8 cellular contexts compared by ENCODE assay signal in genomic region chr7:128869944-128870285, GRCh38. TPM values are rescaled to one million over a fixed set of nuclear protein-coding genes. Genes with fewer than 3 reads are reported as not detected.
DNase-seq lines count a peak whose midpoint lies in the region; ATAC-seq and TF ChIP-seq lines count a peak whose summit lies in the region.

No MANE protein-coding gene starts in this region.

- no peak overlapping the region for H3K4ac ChIP-seq in H9 (ENCODE audit: low read depth, low read length)

- no peak overlapping the region for H3K23ac ChIP-seq in H9 (ENCODE audit: insufficient read length, low read depth, low read length)

- H3K9me3 ChIP-seq in BE2C, result no peaks in the 10 kb centered on the region
- no peaks in the 10 kb centered on the region for H3K9me3 ChIP-seq in H9 (ENCODE audit: control insufficient read depth, low read depth, low read length)
- H3K9me3 ChIP-seq in left lung, result no peaks in the 10 kb centered on the region
- H3K9me3 ChIP-seq in transverse colon, result no peaks in the 10 kb centered on the region

- H3K79me1 ChIP-seq in H9 (ENCODE audit: insufficient read depth, low read depth, low read length, poor library complexity, severe bottlenecking), result no peaks in the 10 kb centered on the region

- intact Hi-C loops in activated T-helper 2 cell treated with anti-CD3 and anti-CD28 coated beads, Interferon-gamma antibody, Interleukin-2, Interleukin-4, amounts not matched to agents 10 μg/mL and 5 μg/mL and 100 μg/mL, durations not matched to agents 14 hours and 24 hours and 36 hours (cut with micrococcal nuclease), result no loop called here
- intact Hi-C loops in left lung (cut with DNase I) (no loop called here), transverse colon (cut with DNase I; ENCODE audit: low total_unique reads) (loop anchor here (10.0 kb wide), 1 partner anchor 265 kb away; no protein-coding TSS in a partner anchor)

- peaks cover 27 to 28% of the 10 kb centered on the region in 2 experiments for H3K4me1 Mint-ChIP-seq in H9
- peaks cover 5% of the 10 kb centered on the region for H3K4me1 Mint-ChIP-seq in activated T-helper 2 cell treated with anti-CD3 and anti-CD28 coated beads, Interferon-gamma antibody, Interleukin-2, Interleukin-4, amounts not matched to agents 10 μg/mL and 5 μg/mL and 100 μg/mL, durations not matched to agents 14 hours and 24 hours and 36 hours (ENCODE audit: low read depth)

- no peak overlapping the region for H2BK15ac ChIP-seq in H9 (ENCODE audit: low read depth, low read length)

- H4K5ac ChIP-seq in H9 (ENCODE audit: insufficient read length, low read depth, low read length), result no peak overlapping the region

- H3K27ac Mint-ChIP-seq in H9, result no peak overlapping the region
- no peak overlapping the region for H3K27ac Mint-ChIP-seq in activated T-helper 2 cell treated with anti-CD3 and anti-CD28 coated beads, Interferon-gamma antibody, Interleukin-2, Interleukin-4, amounts not matched to agents 10 μg/mL and 5 μg/mL and 100 μg/mL, durations not matched to agents 14 hours and 24 hours and 36 hours

- no peak for TF ChIP-seq POLR2A in transverse colon (IDR thresholded peaks at IDR 0.05)

- H3K4me3 Mint-ChIP-seq in H9, result peak overlapping the region; percentile 56 to 80
- H3K4me3 Mint-ChIP-seq in activated T-helper 2 cell treated with anti-CD3 and anti-CD28 coated beads, Interferon-gamma antibody, Interleukin-2, Interleukin-4, amounts not matched to agents 10 μg/mL and 5 μg/mL and 100 μg/mL, durations not matched to agents 14 hours and 24 hours and 36 hours (ENCODE audit: low read depth), result peak overlapping the region; percentile 74

- in situ Hi-C loops in transverse colon (cut with MboI; ENCODE audit: low pct_ligation_motif_present in 1 of 4, low pct_unique_long_range_greater_than_20kb in 1 of 4, low sequenced_read_pairs in 3 of 4), result loop anchor here in 2 of 4 donors (25.0 kb wide), 2 partner anchors 92 to 258 kb away; no protein-coding TSS in a partner anchor

- peaks cover 52% of the 10 kb centered on the region for H3K27me3 Mint-ChIP-seq in H9 (ENCODE audit: low read depth)
- H3K27me3 Mint-ChIP-seq in activated T-helper 2 cell treated with anti-CD3 and anti-CD28 coated beads, Interferon-gamma antibody, Interleukin-2, Interleukin-4, amounts not matched to agents 10 μg/mL and 5 μg/mL and 100 μg/mL, durations not matched to agents 14 hours and 24 hours and 36 hours (ENCODE audit: low read depth), result peaks cover 20% of the 10 kb centered on the region

- H3K36me3 Mint-ChIP-seq in H9 (ENCODE audit: insufficient read depth in 1 of 3, low read depth in 3 of 3), result peaks cover 10 to 18% (median 12%) of the 10 kb centered on the region in 3 experiments
- H3K36me3 Mint-ChIP-seq in activated T-helper 2 cell treated with anti-CD3 and anti-CD28 coated beads, Interferon-gamma antibody, Interleukin-2, Interleukin-4, amounts not matched to agents 10 μg/mL and 5 μg/mL and 100 μg/mL, durations not matched to agents 14 hours and 24 hours and 36 hours (ENCODE audit: low read depth), result peaks cover 16% of the 10 kb centered on the region

- no peaks in the 10 kb centered on the region for H3K79me2 ChIP-seq in H9 (ENCODE audit: insufficient read depth, low read length)

- no peak for ATAC-seq in left lung

- no peak overlapping the region for H2BK120ac ChIP-seq in H9 (ENCODE audit: low read depth, low read length, poor library complexity, severe bottlenecking)

- no peak overlapping the region for H2AFZ ChIP-seq in H9 (ENCODE audit: low read length)

- no peak overlapping the region for H4K91ac ChIP-seq in H9 (ENCODE audit: insufficient read length, low read depth, low read length)

- H3K23me2 ChIP-seq in H9 (ENCODE audit: insufficient read length, low read depth, low read length, poor library complexity, severe bottlenecking), result peaks cover 12% of the 10 kb centered on the region

- H2BK5ac ChIP-seq in H9 (ENCODE audit: insufficient read length, low read length), result no peak overlapping the region

- no peak overlapping the region for H3T11ph ChIP-seq in H9 (ENCODE audit: low read length)

- H3K9me3 Mint-ChIP-seq in H9, result no peaks in the 10 kb centered on the region; a peak in 1 of 5 replicates
- no peaks in the 10 kb centered on the region for H3K9me3 Mint-ChIP-seq in activated T-helper 2 cell treated with anti-CD3 and anti-CD28 coated beads, Interferon-gamma antibody, Interleukin-2, Interleukin-4, amounts not matched to agents 10 μg/mL and 5 μg/mL and 100 μg/mL, durations not matched to agents 14 hours and 24 hours and 36 hours

- H3K27me3 ChIP-seq in BE2C (no peaks in the 10 kb centered on the region), H9 (ENCODE audit: insufficient read depth, low read length) (peaks cover 11% of the 10 kb centered on the region; the same call in 1 of the 2 replicates), left lung (peaks cover 0 to 31% of the 10 kb centered on the region in 2 donors), transverse colon (no peaks in the 10 kb centered on the region)

- H3K18ac ChIP-seq in H9 (ENCODE audit: insufficient read length, low read depth, low read length), result no peak overlapping the region

- H2BK20ac ChIP-seq in H9 (ENCODE audit: low read depth, low read length, poor library complexity, severe bottlenecking), result no peak overlapping the region

- no peak overlapping the region for H3K9ac ChIP-seq in H9 (ENCODE audit: extremely low read depth, insufficient read length, low read length)

- no peak overlapping the region for H4K8ac ChIP-seq in H9 (replicated peaks; ENCODE audit: insufficient read length, low read depth, low read length)

- no peak overlapping the region for H2BK12ac ChIP-seq in H9 (ENCODE audit: insufficient read length, low read depth, low read length)

- peak overlapping the region; percentile 63 for H3K4me3 ChIP-seq in BE2C (ENCODE audit: low read depth, low read length)
- peak overlapping the region; percentile 47 to 56 for H3K4me3 ChIP-seq in left lung
- peak overlapping the region; percentile 45 to 78 (median 64) for H3K4me3 ChIP-seq in transverse colon

- H3K14ac ChIP-seq in H9 (ENCODE audit: insufficient read depth, low read length), result no peak overlapping the region

- TF ChIP-seq CTCF in BE2C (IDR thresholded peaks at IDR 0.05; ENCODE audit: low read depth, low read length) (no peak), H9 (conservative IDR thresholded peaks at IDR 0.05) (no peak), left lung (IDR thresholded peaks at IDR 0.05) (no peak), transverse colon (IDR thresholded peaks at IDR 0.05) (no peak)

- WGBS in H9 (ENCODE audit: extremely low coverage, insufficient read length, low lambda C conversion rate), result no CpG with 5 or more reads among the region's 30 CpGs
- 5% methylated on average over 23 of the region's 30 CpGs; no CpG with 5 or more reads in 1 of the 2 donors for WGBS in transverse colon (ENCODE audit: low coverage in 1 of 2), 2 donors

- DNase-seq in BE2C, result no peak
- peak; percentile 45 for DNase-seq in H9
- DNase-seq in activated T-helper 2 cell treated with anti-CD3 and anti-CD28 coated beads, Interferon-gamma antibody, Interleukin-2, Interleukin-4, amounts not matched to agents 10 μg/mL and 5 μg/mL and 100 μg/mL, durations not matched to agents 14 hours and 24 hours and 36 hours (ENCODE audit: low spot score), result no peak
- DNase-seq in left lung, result no peak
- DNase-seq in transverse colon, result no peak
- DNase-seq in NCI-H1694 (lab: John Stamatoyannopoulos, UW), result no peak
- DNase-seq in retina, result no peak
- no peak for DNase-seq in C1 segment of cervical spinal cord (lab: John Stamatoyannopoulos, UW)

- H3K36me3 ChIP-seq in BE2C, result peaks cover 10% of the 10 kb centered on the region
- H3K36me3 ChIP-seq in left lung, result peaks cover 0 to 21% of the 10 kb centered on the region in 2 donors
- H3K36me3 ChIP-seq in transverse colon, result peaks cover 0 to 5% (median 0%) of the 10 kb centered on the region in 4 donors

- H3K27ac ChIP-seq in H9 (ENCODE audit: insufficient read length, low read depth, low read length) (no peak overlapping the region), left lung (no peak overlapping the region), transverse colon (peak overlapping the region in 3 of 4 donors; percentile 49 to 82 (median 63))

- H3K4me2 ChIP-seq in H9 (ENCODE audit: insufficient read depth, insufficient read length, low read length), result peak overlapping the region; percentile 39

- H3K4me1 ChIP-seq in BE2C (peaks cover 9% of the 10 kb centered on the region), H9 (ENCODE audit: insufficient read depth, low read length) (no peaks in the 10 kb centered on the region), left lung (peaks cover 7 to 21% of the 10 kb centered on the region in 2 donors), transverse colon (peaks cover 8 to 30% (median 21%) of the 10 kb centered on the region in 4 donors)

- no peak for TF ChIP-seq EP300 in transverse colon (IDR thresholded peaks at IDR 0.05; ENCODE audit: low read depth)

- H4K20me1 ChIP-seq in H9 (ENCODE audit: control insufficient read depth, insufficient read depth, insufficient read length), result no peaks in the 10 kb centered on the region

- H3K56ac ChIP-seq in H9 (ENCODE audit: insufficient read length, low read depth, low read length), result no peak overlapping the region

- H2AK5ac ChIP-seq in H9 (ENCODE audit: insufficient read length, low read length), result no peak overlapping the region

RNA-seq across cellular contexts. Expression of gene ATP6V1F, which starts 7.3 kb away (rescaled TPM):
- 748 TPM for polyA plus RNA-seq in BE2C (2012; ENCODE audit: insufficient read depth, insufficient read length, low read depth)
- total RNA-seq in H9 (2021) (115 and 117 TPM in 2 replicates), left lung (100 to 1,000 TPM; 192 to 200 TPM), transverse colon (100 to 1,000 TPM in 1 of 4 donors, 10 to 100 TPM in 3; 25.5 to 128 (median 63.2) TPM)
- total RNA-seq in activated T-helper 2 cell treated with anti-CD3 and anti-CD28 coated beads, Interferon-gamma antibody, Interleukin-2, Interleukin-4, amounts not matched to agents 10 μg/mL and 5 μg/mL and 100 μg/mL, durations not matched to agents 14 hours and 24 hours and 36 hours, result 123 and 132 TPM in 2 replicates

RNA-seq across cellular contexts. Expression of gene FLNC, which starts 39.7 kb away (rescaled TPM):
- polyA plus RNA-seq in BE2C (2012; ENCODE audit: insufficient read depth, insufficient read length, low read depth), result 79.3 TPM
- total RNA-seq in H9 (2021) (12.2 and 12.5 TPM in 2 replicates), left lung (10 to 100 TPM; 14.3 to 23.7 TPM), transverse colon (100 to 1,000 TPM in 1 of 4 donors, 10 to 100 TPM in 3; 21.3 to 234 (median 57.9) TPM)
- not detected in 2 replicates for total RNA-seq in activated T-helper 2 cell treated with anti-CD3 and anti-CD28 coated beads, Interferon-gamma antibody, Interleukin-2, Interleukin-4, amounts not matched to agents 10 μg/mL and 5 μg/mL and 100 μg/mL, durations not matched to agents 14 hours and 24 hours and 36 hours

RNA-seq across cellular contexts. Expression of gene KCP, which starts 40.6 kb away (rescaled TPM):
- polyA plus RNA-seq in BE2C (2012; ENCODE audit: insufficient read depth, insufficient read length, low read depth), result 5.7 TPM
- total RNA-seq in H9 (2021), result 4.8 and 5.3 TPM in 2 replicates
- not detected in 2 replicates for total RNA-seq in activated T-helper 2 cell treated with anti-CD3 and anti-CD28 coated beads, Interferon-gamma antibody, Interleukin-2, Interleukin-4, amounts not matched to agents 10 μg/mL and 5 μg/mL and 100 μg/mL, durations not matched to agents 14 hours and 24 hours and 36 hours
- 1 to 10 TPM; 1.5 to 1.7 TPM for total RNA-seq in left lung
- under 1 TPM in 3 of 4 donors, not detected in 1; 0.32 to 0.75 (median 0.68) TPM for total RNA-seq in transverse colon

Comparison
In these comparisons a context has a peak if more than half of its experiments do, and no peak if none do; other contexts are left out.
1. H3K27ac ChIP-seq: peak in transverse colon (3 of 4); none in H9 (single experiment) and left lung (0 of 2).
2. RNA of gene FLNC, which starts 39.7 kb away (total RNA-seq): 21.3 to 234 TPM in transverse colon, 14.3 to 23.7 TPM in left lung and 12.2 to 12.5 TPM in H9; not detected in activated T-helper 2 cell treated with anti-CD3 and anti-CD28 coated beads, Interferon-gamma antibody, Interleukin-2, Interleukin-4, amounts not matched to agents 10 μg/mL and 5 μg/mL and 100 μg/mL, durations not matched to agents 14 hours and 24 hours and 36 hours; every median in the first group is over 10 times any median in the second.
3. Peak in every context shown above with its lines, with median percentiles within 50 percentile points of each other: H3K4me3 ChIP-seq.